ENCODE assay signal across 8 cellular contexts in the genomic region with DNA sequence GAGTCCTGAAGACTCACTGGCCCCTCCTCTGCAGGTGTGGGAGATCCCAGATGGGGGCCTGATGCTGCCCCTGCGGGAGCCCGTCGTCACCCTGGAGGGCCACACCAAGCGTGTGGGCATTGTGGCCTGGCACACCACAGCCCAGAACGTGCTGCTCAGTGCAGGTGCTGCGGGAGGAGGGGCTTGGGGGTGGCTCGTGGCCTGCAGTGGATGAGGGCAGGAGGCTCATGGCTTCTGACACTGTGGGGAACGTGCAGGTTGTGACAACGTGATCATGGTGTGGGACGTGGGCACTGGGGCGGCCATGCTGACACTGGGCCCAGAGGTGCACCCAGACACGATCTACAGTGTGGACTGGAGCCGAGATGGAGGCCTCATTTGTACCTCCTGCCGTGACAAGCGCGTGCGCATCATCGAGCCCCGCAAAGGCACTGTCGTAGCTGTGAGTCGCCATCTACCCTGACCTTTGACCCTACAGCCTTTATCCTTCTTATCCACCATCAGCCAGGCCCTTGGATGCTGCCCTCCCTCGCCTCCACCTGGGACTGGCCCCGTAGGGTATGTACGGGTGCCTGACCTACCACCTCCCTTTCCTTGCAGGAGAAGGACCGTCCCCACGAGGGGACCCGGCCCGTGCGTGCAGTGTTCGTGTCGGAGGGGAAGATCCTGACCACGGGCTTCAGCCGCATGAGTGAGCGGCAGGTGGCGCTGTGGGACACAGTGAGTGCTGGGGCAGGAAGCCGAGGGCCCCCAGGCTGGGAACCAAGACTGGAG. TPM values are rescaled to one million over a fixed set of nuclear protein-coding genes. Genes with fewer than 3 reads are reported as not detected.
DNase-seq lines count a peak whose midpoint lies in the region; ATAC-seq and TF ChIP-seq lines count a peak whose summit lies in the region.

No MANE protein-coding gene starts in this region.

- no peak overlapping the region for H3K27ac ChIP-seq in tibial artery

- TF ChIP-seq CTCF in fibroblast of mammary gland (conservative IDR thresholded peaks at IDR 0.05; ENCODE audit: control insufficient read depth, insufficient read depth, low read depth, low read length) = peak; percentile 57
- peak; percentile 43 for TF ChIP-seq CTCF in osteocyte (IDR thresholded peaks at IDR 0.05)
- TF ChIP-seq CTCF in tibial artery (IDR thresholded peaks at IDR 0.05) = peak; percentile 48 to 53

- peaks cover 0 to 21% (median 12%) of the 10 kb centered on the region in 4 donors for H3K4me1 ChIP-seq in tibial artery

- peaks cover 5% of the 10 kb centered on the region for H3K4me1 Mint-ChIP-seq in osteocyte (ENCODE audit: unreplicated experiment)

- H3K4me3 Mint-ChIP-seq in osteocyte (ENCODE audit: unreplicated experiment) = no peak overlapping the region

- no peaks in the 10 kb centered on the region for H3K27me3 ChIP-seq in tibial artery

- intact Hi-C loops in tibial artery (cut with DNase I; ENCODE audit: low total_unique reads) = no loop called here

- ATAC-seq in GM21515 (IDR thresholded peaks at IDR 0.05; ENCODE audit: unreplicated experiment) = no peak

- no peaks in the 10 kb centered on the region for H3K36me3 ChIP-seq in tibial artery

- no peaks in the 10 kb centered on the region for H3K36me3 Mint-ChIP-seq in osteocyte (ENCODE audit: unreplicated experiment)

- no peaks in the 10 kb centered on the region for H3K27me3 Mint-ChIP-seq in osteocyte (ENCODE audit: unreplicated experiment)

- no peaks in the 10 kb centered on the region for H3K9me3 ChIP-seq in tibial artery

- H3K4me3 ChIP-seq in fibroblast of mammary gland (ENCODE audit: control insufficient read depth, low read depth, low read length) (no peak overlapping the region), tibial artery (no peak overlapping the region)

- peak; percentile 44 for DNase-seq in EH (ENCODE audit: low read depth)
- peak; percentile 43 for DNase-seq in NOMO-1 treated with DMSO at 0.1 percent for 48 hours (lab: John Stamatoyannopoulos, UW; ENCODE audit: unreplicated experiment)
- DNase-seq in activated T-helper 1 cell treated with Interleukin-2 at 50 U/mL for 16 hours (ENCODE audit: low read depth) = peak; percentile 78
- peak; percentile 34 for DNase-seq in fibroblast of mammary gland (ENCODE audit: low read depth)
- no peak for DNase-seq in osteocyte (ENCODE audit: extremely low spot score, unreplicated experiment)
- DNase-seq in tibial artery = peak; percentile 64 to 75
- no peak for DNase-seq in T1000 (lab: John Stamatoyannopoulos, UW)

- no peaks in the 10 kb centered on the region for H3K9me3 Mint-ChIP-seq in osteocyte (ENCODE audit: unreplicated experiment)

- no peak overlapping the region for H3K27ac Mint-ChIP-seq in osteocyte (ENCODE audit: unreplicated experiment)

RNA-seq across cellular contexts. Expression of a gene that starts 3.6 kb away (rescaled TPM):
- 0.97 and 3.2 TPM in 2 replicates for total RNA-seq in osteocyte

RNA-seq across cellular contexts. Expression of a gene that starts 6.5 kb away (rescaled TPM):
- total RNA-seq in osteocyte = 64.5 and 73.2 TPM in 2 replicates

RNA-seq across cellular contexts. Expression of a gene that starts 6.7 kb away (rescaled TPM):
- 20.0 and 34.1 TPM in 2 replicates for total RNA-seq in osteocyte

RNA-seq across cellular contexts. Expression of a gene that starts 12.1 kb away (rescaled TPM):
- total RNA-seq in osteocyte = 14.9 and 16.3 TPM in 2 replicates

Comparison
In these comparisons a context has a peak if more than half of its experiments do, and no peak if none do; other contexts are left out.
1. DNase-seq: peak in EH (single experiment), NOMO-1 treated with DMSO at 0.1 percent for 48 hours (single experiment), activated T-helper 1 cell treated with Interleukin-2 at 50 U/mL for 16 hours (single experiment), fibroblast of mammary gland (single experiment) and tibial artery (2 of 2); none in osteocyte (single experiment) and T1000 (single experiment).
2. Peak in every context shown above with its lines, with median percentiles within 50 percentile points of each other: CTCF ChIP-seq.